In genomic region chr6:133903855-133904254, GRCh38 we compare ENCODE assay signal across 26 cellular contexts. TPM values are rescaled to one million over a fixed set of nuclear protein-coding genes. Genes with fewer than 3 reads are reported as not detected.
"Had no signal": no experiment of that assay in that cellular context is flagged by ENCODE, and none has a peak within 500 bp of the region (broad histone marks: within the 10 kb centered on the region; RNA-seq: fewer than 3 reads in every experiment).

No MANE protein-coding gene starts in this region.

- H3K4me3 ChIP-seq: coronary artery, dorsolateral prefrontal cortex, esophagus squamous epithelium, gastrocnemius medialis, heart right ventricle, left lung, lower lobe of right lung, mucosa of descending colon had no signal

- H3K4me1 ChIP-seq: esophagus squamous epithelium, gastrocnemius medialis, heart right ventricle, left lung, lower lobe of right lung had no signal

- ATAC-seq: esophagus mucosa, gastrocnemius medialis, heart right ventricle, left cardiac atrium, left lung, left ventricle myocardium superior, lower lobe of right lung, mucosa of descending colon had no signal

- FAIRE-seq: colon, islet of Langerhans, keratinocyte had no signal

- H3K27me3 ChIP-seq: gastrocnemius medialis had no signal

- DNase-seq: dermis blood vessel endothelial cell; dorsolateral prefrontal cortex; effector CD4-positive, alpha-beta T cell; effector memory CD4-positive, alpha-beta T cell; erythroblast; esophagus squamous epithelium; foreskin fibroblast; gastrocnemius medialis; glutamatergic neuron; head of caudate nucleus; heart right ventricle; hippocampal formation; left cardiac atrium; left lung; left ventricle myocardium superior; lower lobe of right lung; mesenchymal stem cell; mucosa of descending colon; naive B cell had no signal

- H3K27ac ChIP-seq: coronary artery, dorsolateral prefrontal cortex, epithelial cell of prostate, esophagus squamous epithelium, gastrocnemius medialis, heart right ventricle, left lung, lower lobe of right lung had no signal

- H3K36me3 ChIP-seq: esophagus squamous epithelium, gastrocnemius medialis, heart right ventricle, left lung, lower lobe of right lung had no signal

- H3K9me3 ChIP-seq: esophagus squamous epithelium, gastrocnemius medialis, heart right ventricle, left lung, lower lobe of right lung, mucosa of descending colon had no signal

RNA-seq across cellular contexts. Expression of gene TCF21, which starts 14.9 kb away (rescaled TPM):
- total RNA-seq: dermis blood vessel endothelial cell, lung microvascular endothelial cell had no signal
- polyA plus RNA-seq: keratinocyte had no signal
